ENCODE assay signal across 22 cellular contexts in the genomic region with DNA sequence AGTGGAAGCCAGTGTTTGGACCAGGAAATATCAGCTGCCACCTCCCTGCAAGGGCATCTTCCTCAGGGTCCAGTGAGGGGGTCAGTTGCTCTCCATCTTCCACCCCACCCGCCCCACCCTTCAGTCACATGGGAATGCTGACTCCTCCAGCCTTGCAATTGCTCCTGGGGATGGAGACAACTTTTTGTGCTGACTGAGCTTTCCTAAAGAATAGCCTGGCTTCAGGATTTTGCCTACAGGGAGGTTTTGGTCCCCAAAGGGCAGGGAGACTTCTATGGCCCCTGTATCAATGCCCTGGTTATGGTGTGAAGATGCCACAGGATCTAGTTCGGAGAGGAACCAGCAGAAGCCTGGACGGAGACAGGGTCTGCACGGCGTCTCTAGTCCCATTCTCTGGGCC.
DNase-seq lines count a peak whose midpoint lies in the region; ATAC-seq, FAIRE-seq and TF ChIP-seq lines count a peak whose summit lies in the region.
"Had no signal": no experiment of that assay in that cellular context is flagged by ENCODE, and none has a peak within 500 bp of the region (broad histone marks: within the 10 kb centered on the region; RNA-seq: fewer than 3 reads in every experiment).

No MANE protein-coding gene starts in this region.

- H2BK15ac ChIP-seq in neuronal stem cell (ENCODE audit: low read length): no peak overlapping the region

- no peaks in the 10 kb centered on the region for H3K79me2 ChIP-seq in HepG2 (ENCODE audit: insufficient read depth, low read length)

- no peaks in the 10 kb centered on the region for H3K9me3 Mint-ChIP-seq in CD4-positive, alpha-beta T cell
- H3K9me3 Mint-ChIP-seq: CD8-positive, alpha-beta memory T cell; HFFc6 had no signal

- H2AK5ac ChIP-seq in neuronal stem cell (ENCODE audit: low read depth, low read length): no peak overlapping the region

- H3K4me2 ChIP-seq in HepG2 (ENCODE audit: low read depth, low read length) (no peak overlapping the region), neuronal stem cell (ENCODE audit: insufficient read depth, low read length, poor library complexity, severe bottlenecking) (no peak overlapping the region)
- H3K4me2 ChIP-seq: BLaER1 had no signal

- no peak overlapping the region for H3K9ac ChIP-seq in HepG2 (ENCODE audit: insufficient read depth, low read depth, low read length)
- no peak overlapping the region for H3K9ac ChIP-seq in neuronal stem cell (ENCODE audit: low read depth, low read length, poor library complexity)
- H3K9ac ChIP-seq: BLaER1, GM23248 had no signal

- no peaks in the 10 kb centered on the region for H3K79me1 ChIP-seq in neuronal stem cell (ENCODE audit: low read depth, low read length)

- H2BK12ac ChIP-seq in neuronal stem cell (ENCODE audit: low read length): no peak overlapping the region

- H4K8ac ChIP-seq in neuronal stem cell (ENCODE audit: low read depth, low read length): no peak overlapping the region

- in situ Hi-C loops in HepG2 (cut with HindIII; ENCODE audit: extremely low pct_ligation_motif_present, low pct_unique_long_range_greater_than_20kb): no loop called here

- no peak overlapping the region for H4K91ac ChIP-seq in neuronal stem cell (ENCODE audit: low read depth, low read length, poor library complexity)

- no TSS peak for BruUV-seq in HepG2 (replicated peaks; lab: Mats Ljungman, UMichigan)

- H3K27ac ChIP-seq in HepG2 (ENCODE audit: extremely low read length, insufficient read depth, low read length): no peak overlapping the region
- no peak overlapping the region for H3K27ac ChIP-seq in right lobe of liver
- H3K27ac ChIP-seq in neuronal stem cell (replicated peaks; ENCODE audit: low read length): no peak overlapping the region
- H3K27ac ChIP-seq in testis: peak overlapping the region; percentile 33 to 66
- no peak overlapping the region for H3K27ac ChIP-seq in CD4-positive, alpha-beta T cell (ENCODE audit: low read depth, low read length)
- H3K27ac ChIP-seq: BLaER1, C4-2B, GM23248 had no signal

- H3K4me3 ChIP-seq in HepG2 (replicated peaks in 1 of 3; ENCODE audit: insufficient read depth in 1 of 3, low read depth in 2 of 3, low read length in 3 of 3) (no peak overlapping the region), right lobe of liver (no peak overlapping the region), neuronal stem cell (ENCODE audit: low read length in 2 of 2) (no peak overlapping the region), testis (no peak overlapping the region)
- H3K4me3 ChIP-seq: BLaER1, GM12878, GM23248, HAP-1 had no signal

- WGBS in HepG2 (ENCODE audit: low lambda C conversion rate): 78% methylated on average over 4 of the region's 5 CpGs
- WGBS in right lobe of liver (ENCODE audit: insufficient coverage, low coverage, low lambda C conversion rate, missing lambda C conversion rate): 67% methylated on average over 1 of the region's 5 CpGs
- whole genome bisulfite sequencing in neuronal stem cell (ENCODE audit: extremely low coverage in 2 of 2, insufficient read length in 2 of 2, insufficient replicate concordance in 1 of 2), 2 donors: no CpG with 5 or more reads among the region's 5 CpGs
- WGBS in testis, 2 donors: 94 to 97% methylated on average over 5 of the region's 5 CpGs

- H2BK120ac ChIP-seq in neuronal stem cell (ENCODE audit: low read depth, low read length): no peak overlapping the region

- H3K27me3 ChIP-seq in HepG2 (ENCODE audit: control insufficient read depth in 1 of 2, insufficient read depth in 2 of 2, low read length in 2 of 2) (no peaks in the 10 kb centered on the region), right lobe of liver (no peaks in the 10 kb centered on the region), neuronal stem cell (ENCODE audit: control insufficient read depth in 3 of 3, insufficient read depth in 3 of 3, low read depth in 1 of 3, low read length in 3 of 3) (no peaks in the 10 kb centered on the region), testis (no peaks in the 10 kb centered on the region)
- H3K27me3 ChIP-seq in CD4-positive, alpha-beta T cell (ENCODE audit: control insufficient read depth, insufficient read depth, low read length): no peaks in the 10 kb centered on the region
- H3K27me3 ChIP-seq: BLaER1 had no signal

- H3K4ac ChIP-seq in neuronal stem cell (ENCODE audit: low read length): no peak overlapping the region

- CTCF ChIA-PET in HepG2 (lab: Yijun Ruan, JAX; ENCODE audit: low intra/inter-chr PET ratio, low total read pairs): no interaction called here
- CTCF ChIA-PET in CD4-positive, alpha-beta T cell (lab: Charles Lee): no interaction called here

- H3K36me3 ChIP-seq in HepG2 (replicated peaks in 1 of 2; ENCODE audit: control insufficient read depth in 1 of 2, insufficient read depth in 2 of 2, low read length in 2 of 2): no peaks in the 10 kb centered on the region
- H3K36me3 ChIP-seq in right lobe of liver: no peaks in the 10 kb centered on the region
- H3K36me3 ChIP-seq in neuronal stem cell (replicated peaks in 1 of 2; ENCODE audit: control insufficient read depth in 2 of 2, insufficient read depth in 2 of 2, low read length in 2 of 2): no peaks in the 10 kb centered on the region
- H3K36me3 ChIP-seq in testis (ENCODE audit: low read depth, missing control alignments): no peaks in the 10 kb centered on the region
- H3K36me3 ChIP-seq: BLaER1, HAP-1 had no signal

- H3K18ac ChIP-seq in neuronal stem cell (ENCODE audit: low read length): no peak overlapping the region

- TF ChIP-seq CTCF in HepG2 (CRISPR knock-in tag; IDR thresholded peaks at IDR 0.05) (no peak), right lobe of liver (IDR thresholded peaks at IDR 0.05) (no peak), testis (IDR thresholded peaks at IDR 0.05) (no peak)
- no peak for TF ChIP-seq CTCF in CD4-positive, alpha-beta T cell (IDR thresholded peaks at IDR 0.05)

- no peaks in the 10 kb centered on the region for H3K4me1 Mint-ChIP-seq in CD4-positive, alpha-beta T cell (ENCODE audit: low read depth)
- H3K4me1 Mint-ChIP-seq: CD4-positive, CD25-positive, alpha-beta regulatory T cell had no signal

- TF ChIP-seq EP300 in HepG2 (IDR thresholded peaks at IDR 0.05; ENCODE audit: low read depth in 2 of 2, low read length in 2 of 2) (no peak), HepG2 (CRISPR knock-in tag; IDR thresholded peaks at IDR 0.05; ENCODE audit: borderline replicate concordance) (no peak)

- H3K27me3 Mint-ChIP-seq in CD4-positive, alpha-beta T cell: peaks cover 8% of the 10 kb centered on the region
- H3K27me3 Mint-ChIP-seq: CD4-positive, CD25-positive, alpha-beta regulatory T cell; CD8-positive, alpha-beta memory T cell had no signal

- H3K27ac Mint-ChIP-seq in CD4-positive, alpha-beta T cell: no peak overlapping the region
- H3K27ac Mint-ChIP-seq: CD4-positive, CD25-positive, alpha-beta regulatory T cell; CD8-positive, alpha-beta memory T cell; HFFc6 had no signal

- H3K9me3 ChIP-seq in HepG2 (ENCODE audit: low read length) (no peaks in the 10 kb centered on the region), right lobe of liver (no peaks in the 10 kb centered on the region), neuronal stem cell (replicated peaks in 1 of 2; ENCODE audit: control insufficient read depth in 2 of 2, insufficient read depth in 1 of 2, low read depth in 1 of 2, low read length in 2 of 2) (no peaks in the 10 kb centered on the region), testis (no peaks in the 10 kb centered on the region)
- H3K9me3 ChIP-seq in CD4-positive, alpha-beta T cell (ENCODE audit: control insufficient read depth, low read length): no peaks in the 10 kb centered on the region
- H3K9me3 ChIP-seq: BLaER1, HAP-1 had no signal

- ATAC-seq in HepG2 (no peak), right lobe of liver (no peak), GM21381 (IDR thresholded peaks at IDR 0.05; ENCODE audit: unreplicated experiment) (no peak), GM19324 (IDR thresholded peaks at IDR 0.05; ENCODE audit: low FRiP score, unreplicated experiment) (no peak)
- no peak for ATAC-seq in CD4-positive, alpha-beta T cell (ENCODE audit: poor library complexity)
- ATAC-seq: GM12878 had no signal

- peak overlapping the region; percentile 45 for H2BK5ac ChIP-seq in neuronal stem cell (ENCODE audit: low read length)

- no peak overlapping the region for H3K4me3 Mint-ChIP-seq in CD4-positive, alpha-beta T cell
- H3K4me3 Mint-ChIP-seq: CD4-positive, CD25-positive, alpha-beta regulatory T cell; CD8-positive, alpha-beta memory T cell; HFFc6 had no signal

- FAIRE-seq in HepG2 (lab: Jason Lieb, UNC): no peak
- FAIRE-seq: D721Med, GM12878, GM18507, H1 had no signal

- TF ChIP-seq POLR2A in HepG2 (IDR thresholded peaks at IDR 0.05; ENCODE audit: insufficient read depth in 1 of 2, low read depth in 2 of 2, low read length in 2 of 2) (no peak), right lobe of liver (IDR thresholded peaks at IDR 0.05) (no peak), testis (IDR thresholded peaks at IDR 0.05) (no peak)

- intact Hi-C loops in HepG2 (cut with micrococcal nuclease; ENCODE audit: unreplicated experiment) (no loop called here), right lobe of liver (cut with DNase I) (no loop called here), testis (cut with DNase I; ENCODE audit: low total_unique reads) (loop anchor here (10.0 kb wide), 1 partner anchor 177 kb away; no protein-coding TSS in a partner anchor)
- intact Hi-C loops in CD4-positive, alpha-beta T cell (cut with DNase I, micrococcal nuclease): no loop called here

- TF ChIP-seq RAD21 in HepG2 (CRISPR knock-in tag; IDR thresholded peaks at IDR 0.05): no peak

- no peaks in the 10 kb centered on the region for H4K20me1 ChIP-seq in HepG2 (ENCODE audit: insufficient read depth, low read length)
- H4K20me1 ChIP-seq: BLaER1 had no signal

- POLR2A ChIA-PET in HepG2 (lab: Yijun Ruan, JAX): no interaction called here
- POLR2A ChIA-PET in CD4-positive, alpha-beta T cell (lab: Charles Lee): no interaction called here

- no peak overlapping the region for H3K23ac ChIP-seq in neuronal stem cell (ENCODE audit: low read depth, low read length, poor library complexity)

- no peak overlapping the region for H3K14ac ChIP-seq in neuronal stem cell (ENCODE audit: low read length)

- H2AFZ ChIP-seq in HepG2 (ENCODE audit: low read length) (no peak overlapping the region), neuronal stem cell (ENCODE audit: low read length) (no peak overlapping the region)
- H2AFZ ChIP-seq: GM23248 had no signal

- H3K4me1 ChIP-seq in HepG2 (ENCODE audit: insufficient read depth, low read length) (peaks cover 21% of the 10 kb centered on the region), right lobe of liver (no peaks in the 10 kb centered on the region), neuronal stem cell (ENCODE audit: control insufficient read depth in 2 of 2, insufficient read depth in 1 of 2, low read depth in 1 of 2, low read length in 2 of 2) (peaks cover 13 to 15% of the 10 kb centered on the region in 2 donors), testis (peaks cover 36% of the 10 kb centered on the region)
- H3K4me1 ChIP-seq: BLaER1, HAP-1 had no signal

- DNase-seq in HepG2 (ENCODE audit: low spot score): no peak
- DNase-seq in right lobe of liver: no peak
- no peak for DNase-seq in neuronal stem cell (ENCODE audit: low spot score)
- no peak for DNase-seq in testis
- DNase-seq in CD4-positive, alpha-beta T cell: no peak
- DNase-seq: 8988T; CD4-positive, CD25-positive, alpha-beta regulatory T cell; CD8-positive, alpha-beta memory T cell; DMS 273 treated with DMSO at 0.1 percent for 48 hours; EL; GDM1; GM23248; HFFc6 had no signal

- H3K36me3 Mint-ChIP-seq in CD4-positive, alpha-beta T cell (ENCODE audit: low read depth): no peaks in the 10 kb centered on the region
- H3K36me3 Mint-ChIP-seq: CD4-positive, CD25-positive, alpha-beta regulatory T cell; CD8-positive, alpha-beta memory T cell had no signal

Comparison
In these comparisons a context has a peak if more than half of its experiments do, and no peak if none do; other contexts are left out.
1. H3K27ac ChIP-seq: peak in testis (2 of 2); none in HepG2 (single experiment), right lobe of liver (0 of 3), neuronal stem cell (single experiment) and CD4-positive, alpha-beta T cell (single experiment).